In the genomic region with DNA sequence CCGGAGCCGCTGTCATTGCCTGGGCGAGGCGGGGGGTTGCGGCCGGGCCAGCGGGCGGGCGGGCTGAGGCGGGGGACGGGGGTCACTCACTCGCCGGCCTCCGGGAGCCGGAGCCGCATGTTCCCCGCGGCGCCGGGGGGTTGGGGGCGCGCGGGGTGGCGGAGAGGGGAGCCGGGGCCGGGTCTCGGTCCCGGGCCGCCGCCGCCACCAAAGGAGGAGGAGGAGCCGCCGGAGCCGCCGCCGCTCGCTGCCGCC, we compare ENCODE assay signal across 8 cellular contexts. TPM values are rescaled to one million over a fixed set of nuclear protein-coding genes. Genes with fewer than 3 reads are reported as not detected.
DNase-seq lines count a peak whose midpoint lies in the region; ATAC-seq and TF ChIP-seq lines count a peak whose summit lies in the region.

No MANE protein-coding gene starts in this region.

- H3K4me3 ChIP-seq in SJCRH30 (peak overlapping the region; percentile 93), fibroblast of mammary gland (ENCODE audit: control insufficient read depth, low read depth, low read length) (peak overlapping the region; percentile 90), psoas muscle (peak overlapping the region; percentile 94)

- WGBS in psoas muscle, 3 donors = 0 to 3% (median 1%) methylated on average over 7 to 38 of the region's 38 CpGs

- no peaks in the 10 kb centered on the region for H3K9me3 ChIP-seq in SJCRH30 (replicated peaks)
- H3K9me3 ChIP-seq in psoas muscle = no peaks in the 10 kb centered on the region

- H3K27ac ChIP-seq in SJCRH30 = peak overlapping the region; percentile 41; the same call in 1 of the 2 replicates
- peak overlapping the region; percentile 98 for H3K27ac ChIP-seq in psoas muscle

- H3K4me1 ChIP-seq in SJCRH30 (peaks cover 7% of the 10 kb centered on the region), psoas muscle (peaks cover 34% of the 10 kb centered on the region)

- intact Hi-C loops in psoas muscle (cut with DNase I) = loop anchor here (5.0 kb wide), 2 partner anchors 41 to 56 kb away; partner anchors contain the start of gene SLC35E1 (in 2 of the 2)

- in situ Hi-C loops in GM13976 (cut with MboI; ENCODE audit: low sequenced_read_pairs, unreplicated experiment) = no loop called here

- TF ChIP-seq CTCF in fibroblast of mammary gland (conservative IDR thresholded peaks at IDR 0.05; ENCODE audit: control insufficient read depth, insufficient read depth, low read depth, low read length) = no peak
- no peak for TF ChIP-seq CTCF in psoas muscle (IDR thresholded peaks at IDR 0.05)
- no peak for TF ChIP-seq CTCF in GM13976 (IDR thresholded peaks at IDR 0.05; ENCODE audit: borderline replicate concordance, control extremely low read depth, extremely low read depth, insufficient read depth, missing control alignments)

- peak; percentile 9 for DNase-seq in Daoy (ENCODE audit: low read depth)
- no peak for DNase-seq in SJCRH30
- DNase-seq in fibroblast of mammary gland (ENCODE audit: low read depth) = no peak
- no peak for DNase-seq in psoas muscle
- DNase-seq in NCI-H1092 treated with DMSO at 0.1 percent for 48 hours (lab: John Stamatoyannopoulos, UW) = no peak
- DNase-seq in GM13976 (ENCODE audit: low spot score) = no peak
- DNase-seq in NCI-H748 (lab: John Stamatoyannopoulos, UW; ENCODE audit: unreplicated experiment) = no peak

- peaks cover 28% of the 10 kb centered on the region for H3K36me3 ChIP-seq in SJCRH30
- peaks cover 2 to 24% of the 10 kb centered on the region in 2 donors for H3K36me3 ChIP-seq in psoas muscle (ENCODE audit: insufficient read depth in 1 of 2, low read depth in 1 of 2)

- no peaks in the 10 kb centered on the region for H3K27me3 ChIP-seq in SJCRH30
- no peaks in the 10 kb centered on the region for H3K27me3 ChIP-seq in psoas muscle (ENCODE audit: insufficient read depth in 3 of 3, low read length in 2 of 3)

- no peak for ATAC-seq in psoas muscle
- no peak for ATAC-seq in HG03439 (IDR thresholded peaks at IDR 0.05; ENCODE audit: unreplicated experiment)

RNA-seq across cellular contexts. Expression of gene MED26, which starts 0.1 kb away (rescaled TPM):
- total RNA-seq in Daoy (2014; rRNA removed; shearing (Covaris generic)) = 5.1 and 6.2 TPM in 2 replicates
- 12.6 and 13.5 TPM in 2 replicates for total RNA-seq in SJCRH30 (2014; rRNA removed; shearing (Covaris generic))
- 1 to 10 TPM; 4.8 to 9.6 (median 5.5) TPM for total RNA-seq in psoas muscle
- polyA plus RNA-seq in psoas muscle = 1 to 10 TPM; 5.1 to 8.7 (median 5.2) TPM

RNA-seq across cellular contexts. Expression of gene SMIM7, which starts 32.1 kb away (rescaled TPM):
- 167 and 170 TPM in 2 replicates for total RNA-seq in Daoy (2014; rRNA removed; shearing (Covaris generic))
- total RNA-seq in SJCRH30 (2014; rRNA removed; shearing (Covaris generic)) = 96.3 and 107 TPM in 2 replicates
- total RNA-seq in psoas muscle = 10 to 100 TPM; 16.1 to 50.0 (median 31.6) TPM
- 10 to 100 TPM; 51.9 to 76.9 (median 53.9) TPM for polyA plus RNA-seq in psoas muscle

RNA-seq across cellular contexts. Expression of gene TMEM38A, which starts 33.1 kb away (rescaled TPM):
- 1.0 and 1.1 TPM in 2 replicates for total RNA-seq in Daoy (2014; rRNA removed; shearing (Covaris generic))
- 12.1 and 13.4 TPM in 2 replicates for total RNA-seq in SJCRH30 (2014; rRNA removed; shearing (Covaris generic))
- 100 to 1,000 TPM; 120 to 184 (median 140) TPM for total RNA-seq in psoas muscle
- polyA plus RNA-seq in psoas muscle = 100 to 1,000 TPM in 2 of 3 donors, 10 to 100 TPM in 1; 53.2 to 295 (median 130) TPM

RNA-seq across cellular contexts. Expression of gene SLC35E1, which starts 55.6 kb away (rescaled TPM):
- total RNA-seq in Daoy (2014; rRNA removed; shearing (Covaris generic)) = 25.4 and 30.6 TPM in 2 replicates
- total RNA-seq in SJCRH30 (2014; rRNA removed; shearing (Covaris generic)) = 40.8 and 40.9 TPM in 2 replicates
- 10 to 100 TPM; 25.6 to 40.7 (median 26.9) TPM for total RNA-seq in psoas muscle
- polyA plus RNA-seq in psoas muscle = 10 to 100 TPM; 17.1 to 42.1 (median 32.8) TPM
